In the genomic region with DNA sequence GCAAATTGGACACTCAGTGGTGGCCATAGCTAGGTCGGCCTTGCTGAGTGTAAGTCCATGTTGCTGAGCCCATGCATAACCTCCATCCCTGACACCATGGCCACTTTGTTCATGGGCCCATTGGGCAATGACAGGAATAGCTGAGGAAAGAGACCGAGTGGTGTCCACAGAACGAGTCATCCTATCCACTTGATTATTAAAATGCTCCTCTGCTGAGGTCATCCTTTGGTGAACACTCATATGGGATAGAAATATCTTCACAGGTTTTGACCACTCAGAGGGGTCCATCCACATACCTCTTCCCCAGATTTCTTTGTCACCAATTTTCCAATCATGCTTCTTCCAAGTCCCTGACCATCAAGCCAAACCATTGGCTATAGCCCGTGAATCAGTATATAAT, we compare ENCODE assay signal across 26 cellular contexts.
DNase-seq lines count a peak whose midpoint lies in the region; ATAC-seq and TF ChIP-seq lines count a peak whose summit lies in the region.
"Had no signal": no experiment of that assay in that cellular context is flagged by ENCODE, and none has a peak within 500 bp of the region (broad histone marks: within the 10 kb centered on the region; RNA-seq: fewer than 3 reads in every experiment).

No MANE protein-coding gene starts in this region.

- H3K27ac Mint-ChIP-seq in stimulated activated naive B cell treated with anti-CD40 and anti-IgM and Interleukin-4, amounts not matched to agents 10 μg/mL and 1 μg/mL and 100 μg/mL, for 72 hours, result no peak overlapping the region
- H3K27ac Mint-ChIP-seq: activated CD8-positive, alpha-beta T cell treated with anti-CD3 and anti-CD28 coated beads, Interleukin-2, amount 10 ng/mL, durations not matched to agents 7 days and 5 days; GM23338; T-helper 1 cell treated with Interleukin-12 subunit alpha and Interleukin-12 subunit beta and Interleukin-4 antibody, amounts not matched to agents 30 μg/mL and 1 μg/mL, for 36 hours had no signal

- WGBS in adrenal gland, 4 donors, result 90 to 100% (median 94%) methylated on average over 4 of the region's 4 CpGs

- no peak overlapping the region for H3K4me3 Mint-ChIP-seq in stimulated activated naive B cell treated with anti-CD40 and anti-IgM and Interleukin-4, amounts not matched to agents 10 μg/mL and 1 μg/mL and 100 μg/mL, for 72 hours
- H3K4me3 Mint-ChIP-seq: activated CD8-positive, alpha-beta T cell treated with anti-CD3 and anti-CD28 coated beads, Interleukin-2, amount 10 ng/mL, durations not matched to agents 7 days and 5 days; activated T-cell treated with anti-CD3 and anti-CD28 coated beads, Interleukin-2, amount 50 U/mL, for 4 hours; GM23338; T-helper 1 cell treated with Interleukin-12 subunit alpha and Interleukin-12 subunit beta and Interleukin-4 antibody, amounts not matched to agents 30 μg/mL and 1 μg/mL, for 36 hours had no signal

- intact Hi-C loops in adrenal gland (cut with DNase I), result no loop called here
- intact Hi-C loops in colonic mucosa (cut with DNase I), result no loop called here

- TF ChIP-seq POLR2A in adrenal gland (IDR thresholded peaks at IDR 0.05), result no peak

- H3K9ac ChIP-seq in colonic mucosa (ENCODE audit: low read depth in 2 of 2, low read length in 2 of 2), result no peak overlapping the region

- H3K27me3 ChIP-seq in adrenal gland (no peaks in the 10 kb centered on the region), colonic mucosa (no peaks in the 10 kb centered on the region)
- H3K27me3 ChIP-seq: body of pancreas, gastroesophageal sphincter, left lung, SJCRH30, vagina had no signal

- H3K9me3 ChIP-seq in adrenal gland (replicated peaks in 1 of 3) (peaks cover 0 to 6% (median 0%) of the 10 kb centered on the region in 3 donors), colonic mucosa (no peaks in the 10 kb centered on the region)
- H3K9me3 ChIP-seq: body of pancreas, gastroesophageal sphincter, left lung, mucosa of descending colon, SJCRH30, vagina had no signal

- H3K4me1 Mint-ChIP-seq in stimulated activated naive B cell treated with anti-CD40 and anti-IgM and Interleukin-4, amounts not matched to agents 10 μg/mL and 1 μg/mL and 100 μg/mL, for 72 hours, result no peaks in the 10 kb centered on the region
- H3K4me1 Mint-ChIP-seq: GM23338 had no signal

- H3K4me3 ChIP-seq in fibroblast of villous mesenchyme (ENCODE audit: low read depth, low read length) (no peak overlapping the region), adrenal gland (no peak overlapping the region), colonic mucosa (no peak overlapping the region)
- H3K4me3 ChIP-seq: body of pancreas, gastroesophageal sphincter, GM23338, left lung, mucosa of descending colon, SJCRH30, vagina had no signal

- TF ChIP-seq CTCF in fibroblast of villous mesenchyme (IDR thresholded peaks at IDR 0.05; ENCODE audit: insufficient read depth, low read depth, low read length) (no peak), adrenal gland (IDR thresholded peaks at IDR 0.05) (no peak), colonic mucosa (IDR thresholded peaks at IDR 0.05) (no peak)

- peaks cover 0 to 1% of the 10 kb centered on the region in 2 donors for H3K9me3 Mint-ChIP-seq in stimulated activated naive B cell treated with anti-CD40 and anti-IgM and Interleukin-4, amounts not matched to agents 10 μg/mL and 1 μg/mL and 100 μg/mL, for 72 hours
- H3K9me3 Mint-ChIP-seq: activated T-cell treated with anti-CD3 and anti-CD28 coated beads, Interleukin-2, amount 50 U/mL, for 4 hours; GM23338; T-helper 1 cell treated with Interleukin-12 subunit alpha and Interleukin-12 subunit beta and Interleukin-4 antibody, amounts not matched to agents 30 μg/mL and 1 μg/mL, for 36 hours had no signal

- DNase-seq in AG08395 (ENCODE audit: low spot score) (peak; percentile 19), HS-27A (ENCODE audit: low read depth) (peak; percentile 19), amniotic epithelial cell (ENCODE audit: low read depth) (peak; percentile 50), fibroblast of villous mesenchyme (ENCODE audit: low read depth) (peak; percentile 11), SK-N-DZ (ENCODE audit: low spot score) (no peak), adrenal gland (no peak), colonic mucosa (no peak)
- no peak for DNase-seq in stimulated activated naive B cell treated with anti-CD40 and anti-IgM and Interleukin-4, amounts not matched to agents 10 μg/mL and 1 μg/mL and 100 μg/mL, for 72 hours
- DNase-seq: ACHN; activated CD8-positive, alpha-beta T cell treated with anti-CD3 and anti-CD28 coated beads, Interleukin-2, amount 10 ng/mL, durations not matched to agents 7 days and 5 days; activated naive CD4-positive, alpha-beta T cell treated with anti-CD3 and anti-CD28 coated beads, Interleukin-2, amount 50 U/mL, for 16 hours; activated T-cell treated with anti-CD3 and anti-CD28 coated beads, Interleukin-2, amount 50 U/mL, for 4 hours; body of pancreas; DND-41; left lung; mucosa of descending colon; NCI-H146; NCI-H2171 treated with DMSO at 0.1 percent for 48 hours; OCI-M1; SJCRH30; stimulated activated CD4-positive, alpha-beta T cell treated with anti-CD3 and anti-CD28 coated beads, Interleukin-12 subunit alpha, Interleukin-12 subunit beta, amount 100 ng/mL, for 4 hours; stimulated activated CD8-positive, alpha-beta memory T cell treated with anti-CD3 and anti-CD28 coated beads, Interleukin-4, amount 100 ng/mL, for 48 hours had no signal

- ATAC-seq in stimulated activated naive B cell treated with anti-CD40 and anti-IgM and Interleukin-4, amounts not matched to agents 10 μg/mL and 1 μg/mL and 100 μg/mL, for 72 hours (replicated peaks), result no peak
- ATAC-seq: activated CD8-positive, alpha-beta T cell treated with anti-CD3 and anti-CD28 coated beads, Interleukin-2, amount 10 ng/mL, durations not matched to agents 7 days and 5 days; activated T-cell treated with anti-CD3 and anti-CD28 coated beads, Interleukin-2, amount 50 U/mL, for 4 hours; body of pancreas; gastroesophageal sphincter; GM23338; left lung; mucosa of descending colon had no signal

- H3K4me1 ChIP-seq in adrenal gland (replicated peaks in 1 of 2) (no peaks in the 10 kb centered on the region), colonic mucosa (no peaks in the 10 kb centered on the region)
- H3K4me1 ChIP-seq: gastroesophageal sphincter, left lung, SJCRH30, vagina had no signal

- no peak overlapping the region for H3K27ac ChIP-seq in adrenal gland
- no peak overlapping the region for H3K27ac ChIP-seq in colonic mucosa
- H3K27ac ChIP-seq: body of pancreas, gastroesophageal sphincter, left lung, SJCRH30, vagina had no signal

- no peaks in the 10 kb centered on the region for H3K27me3 Mint-ChIP-seq in stimulated activated naive B cell treated with anti-CD40 and anti-IgM and Interleukin-4, amounts not matched to agents 10 μg/mL and 1 μg/mL and 100 μg/mL, for 72 hours

- H3K36me3 Mint-ChIP-seq in stimulated activated naive B cell treated with anti-CD40 and anti-IgM and Interleukin-4, amounts not matched to agents 10 μg/mL and 1 μg/mL and 100 μg/mL, for 72 hours, result no peaks in the 10 kb centered on the region

- H3K36me3 ChIP-seq in adrenal gland (replicated peaks in 1 of 2) (no peaks in the 10 kb centered on the region), colonic mucosa (no peaks in the 10 kb centered on the region)
- H3K36me3 ChIP-seq: left lung, SJCRH30, vagina had no signal

Comparison
In these comparisons a context has a peak if more than half of its experiments do, and no peak if none do; other contexts are left out.
1. DNase-seq: peak in AG08395 (single experiment), HS-27A (single experiment), amniotic epithelial cell (single experiment) and fibroblast of villous mesenchyme (single experiment); none in SK-N-DZ (single experiment), adrenal gland (0 of 7), colonic mucosa (single experiment) and stimulated activated naive B cell treated with anti-CD40 and anti-IgM and Interleukin-4, amounts not matched to agents 10 μg/mL and 1 μg/mL and 100 μg/mL, for 72 hours (single experiment).